Comparison of ENCODE assay signal across 15 cellular contexts in genomic region chr7:27154369-27154768, GRCh38. TPM values are rescaled to one million over a fixed set of nuclear protein-coding genes. Genes with fewer than 3 reads are reported as not detected.
DNase-seq lines count a peak whose midpoint lies in the region; ATAC-seq, FAIRE-seq and TF ChIP-seq lines count a peak whose summit lies in the region.
"Had no signal": no experiment of that assay in that cellular context is flagged by ENCODE, and none has a peak within 500 bp of the region (broad histone marks: within the 10 kb centered on the region; RNA-seq: fewer than 3 reads in every experiment).

No MANE protein-coding gene starts in this region.

- H3K36me3 ChIP-seq in SU-DHL-6 (ENCODE audit: low read length): 0 out of 2 replicates have a peak, but pooled peaks cover 4% of the 10 kb centered on the region
- no peaks in the 10 kb centered on the region for H3K36me3 ChIP-seq in iPS-15b (ENCODE audit: control insufficient read depth, insufficient read depth, low read length)
- H3K36me3 ChIP-seq: gastrocnemius medialis had no signal

- H4K20me1 ChIP-seq in SU-DHL-6 (ENCODE audit: low read depth, low read length): no peaks in the 10 kb centered on the region

- TF ChIP-seq CTCF in SU-DHL-6 (IDR thresholded peaks at IDR 0.05; ENCODE audit: insufficient read depth, low read length, poor library complexity, severe bottlenecking): no peak

- peak overlapping the region; percentile 83 for H3K4me2 ChIP-seq in SU-DHL-6 (ENCODE audit: low read depth, low read length, poor library complexity, severe bottlenecking)
- H3K4me2 ChIP-seq: KMS-11 had no signal

- peaks cover 15% of the 10 kb centered on the region; the same call in 1 of the 2 replicates for H3K79me2 ChIP-seq in SU-DHL-6 (ENCODE audit: insufficient read depth, low read length)

- peak overlapping the region; percentile 77 for H2AFZ ChIP-seq in SU-DHL-6 (ENCODE audit: low read depth, low read length, severe bottlenecking)

- H3K27ac ChIP-seq in SU-DHL-6 (ENCODE audit: low read depth, low read length): no peak overlapping the region
- H3K27ac ChIP-seq: KMS-11 had no signal

- DNase-seq in activated CD4-positive, alpha-beta memory T cell treated with anti-CD3 and anti-CD28 coated beads for 36 hours: no peak
- DNase-seq in activated CD4-positive, alpha-beta memory T cell treated with anti-CD3 and anti-CD28 coated beads, Interleukin-2, amount 10 ng/mL, durations not matched to agents 7 days and 5 days: no peak
- peak; percentile 56 for DNase-seq in sciatic nerve (ENCODE audit: low spot score)
- no peak for DNase-seq in NOMO-1 (lab: John Stamatoyannopoulos, UW; ENCODE audit: unreplicated experiment in 2 of 2)
- DNase-seq in H54 (ENCODE audit: insufficient read length, low spot score): no peak
- DNase-seq: amygdala; effector CD4-positive, alpha-beta T cell; NCI-H187 treated with DMSO at 0.1 percent for 48 hours had no signal

- no peaks in the 10 kb centered on the region for H3K4me1 ChIP-seq in iPS-15b (ENCODE audit: control insufficient read depth, insufficient read depth, low read length)

- no peak for ATAC-seq in sciatic nerve
- ATAC-seq in GM19328 (IDR thresholded peaks at IDR 0.05; ENCODE audit: unreplicated experiment): no peak
- ATAC-seq: gastrocnemius medialis had no signal

- POLR2A ChIA-PET in activated CD4-positive, alpha-beta memory T cell treated with anti-CD3 and anti-CD28 coated beads for 36 hours (lab: Charles Lee): no interaction called here
- POLR2A ChIA-PET in activated CD4-positive, alpha-beta memory T cell treated with anti-CD3 and anti-CD28 coated beads, Interleukin-2, amount 10 ng/mL, durations not matched to agents 7 days and 5 days (lab: Charles Lee): no interaction called here

- peak overlapping the region; percentile 6 for H3K4me3 Mint-ChIP-seq in activated CD4-positive, alpha-beta memory T cell treated with anti-CD3 and anti-CD28 coated beads for 36 hours
- no peak overlapping the region for H3K4me3 Mint-ChIP-seq in activated CD4-positive, alpha-beta memory T cell treated with anti-CD3 and anti-CD28 coated beads, Interleukin-2, amount 10 ng/mL, durations not matched to agents 7 days and 5 days

- no peaks in the 10 kb centered on the region for H3K9me3 ChIP-seq in SU-DHL-6 (ENCODE audit: insufficient read depth, low read length)
- no peaks in the 10 kb centered on the region for H3K9me3 ChIP-seq in iPS-15b (ENCODE audit: control insufficient read depth, insufficient read depth, low read length)
- H3K9me3 ChIP-seq: gastrocnemius medialis had no signal

- H3F3A ChIP-seq in SU-DHL-6 (ENCODE audit: insufficient read depth): peaks cover 13% of the 10 kb centered on the region

- H3K4me1 Mint-ChIP-seq in activated CD4-positive, alpha-beta memory T cell treated with anti-CD3 and anti-CD28 coated beads for 36 hours (ENCODE audit: low read depth): peaks cover 53% of the 10 kb centered on the region
- peaks cover 25% of the 10 kb centered on the region for H3K4me1 Mint-ChIP-seq in activated CD4-positive, alpha-beta memory T cell treated with anti-CD3 and anti-CD28 coated beads, Interleukin-2, amount 10 ng/mL, durations not matched to agents 7 days and 5 days

- H3K9me2 ChIP-seq in SU-DHL-6 (replicated peaks; ENCODE audit: insufficient read depth, low read length): no peaks in the 10 kb centered on the region

- intact Hi-C loops in activated CD4-positive, alpha-beta memory T cell treated with anti-CD3 and anti-CD28 coated beads for 36 hours (cut with micrococcal nuclease): loop anchor here (2.0 to 10.0 kb wide), 3 partner anchors 18 to 860 kb away; partner anchors contain the start of genes HOXA11 and SNX10
- intact Hi-C loops in sciatic nerve (cut with DNase I): loop anchor here (10.0 kb wide), 1 partner anchor 780 kb away; no protein-coding TSS in a partner anchor

- no peak overlapping the region for H3K27ac Mint-ChIP-seq in activated CD4-positive, alpha-beta memory T cell treated with anti-CD3 and anti-CD28 coated beads for 36 hours
- H3K27ac Mint-ChIP-seq in activated CD4-positive, alpha-beta memory T cell treated with anti-CD3 and anti-CD28 coated beads, Interleukin-2, amount 10 ng/mL, durations not matched to agents 7 days and 5 days: no peak overlapping the region

- TF ChIP-seq POLR2A in H54 (IDR thresholded peaks at IDR 0.05; ENCODE audit: low read depth, low read length): no peak

- no peak for FAIRE-seq in H54 (lab: Jason Lieb, UNC)
- FAIRE-seq: A204.1, urothelium cell line had no signal

- H3K4me3 ChIP-seq in SU-DHL-6 (ENCODE audit: insufficient read depth, low read length, poor library complexity, severe bottlenecking) (no peak overlapping the region), iPS-15b (ENCODE audit: low read depth, low read length) (peak overlapping the region; percentile 11)

- CTCF ChIA-PET in activated CD4-positive, alpha-beta memory T cell treated with anti-CD3 and anti-CD28 coated beads for 36 hours (lab: Charles Lee): interaction anchor here (2.0 kb wide), 1 partner anchor 472 kb away, joined by 5 read pairs; no protein-coding TSS in a partner anchor
- CTCF ChIA-PET in activated CD4-positive, alpha-beta memory T cell treated with anti-CD3 and anti-CD28 coated beads, Interleukin-2, amount 10 ng/mL, durations not matched to agents 7 days and 5 days (lab: Charles Lee): no interaction called here

- H3K9me3 Mint-ChIP-seq in activated CD4-positive, alpha-beta memory T cell treated with anti-CD3 and anti-CD28 coated beads for 36 hours: no peaks in the 10 kb centered on the region
- no peaks in the 10 kb centered on the region for H3K9me3 Mint-ChIP-seq in activated CD4-positive, alpha-beta memory T cell treated with anti-CD3 and anti-CD28 coated beads, Interleukin-2, amount 10 ng/mL, durations not matched to agents 7 days and 5 days

- peaks cover 89% of the 10 kb centered on the region for H3K27me3 Mint-ChIP-seq in activated CD4-positive, alpha-beta memory T cell treated with anti-CD3 and anti-CD28 coated beads for 36 hours
- H3K27me3 Mint-ChIP-seq in activated CD4-positive, alpha-beta memory T cell treated with anti-CD3 and anti-CD28 coated beads, Interleukin-2, amount 10 ng/mL, durations not matched to agents 7 days and 5 days: peaks cover 92% of the 10 kb centered on the region

- H3K9ac ChIP-seq in SU-DHL-6 (ENCODE audit: low read length): peak overlapping the region; percentile 83
- no peak overlapping the region for H3K9ac ChIP-seq in iPS-15b (ENCODE audit: low read depth, low read length)
- H3K9ac ChIP-seq: KMS-11 had no signal

- no peaks in the 10 kb centered on the region for H3K27me3 ChIP-seq in SU-DHL-6 (ENCODE audit: low read length)
- H3K27me3 ChIP-seq in iPS-15b (ENCODE audit: control insufficient read depth, insufficient read depth, low read length): peaks cover 99% of the 10 kb centered on the region
- H3K27me3 ChIP-seq: gastrocnemius medialis had no signal

- peaks cover 4% of the 10 kb centered on the region for H3K36me3 Mint-ChIP-seq in activated CD4-positive, alpha-beta memory T cell treated with anti-CD3 and anti-CD28 coated beads for 36 hours
- H3K36me3 Mint-ChIP-seq in activated CD4-positive, alpha-beta memory T cell treated with anti-CD3 and anti-CD28 coated beads, Interleukin-2, amount 10 ng/mL, durations not matched to agents 7 days and 5 days (ENCODE audit: low read depth): peaks cover 8% of the 10 kb centered on the region

RNA-seq across cellular contexts. Expression of gene HOXA3, which starts 2.0 kb away (rescaled TPM):
- not detected for total RNA-seq in activated CD4-positive, alpha-beta memory T cell treated with anti-CD3 and anti-CD28 coated beads for 36 hours
- not detected for total RNA-seq in activated CD4-positive, alpha-beta memory T cell treated with anti-CD3 and anti-CD28 coated beads, Interleukin-2, amount 10 ng/mL, durations not matched to agents 7 days and 5 days
- 20.9 TPM for total RNA-seq in sciatic nerve

RNA-seq across cellular contexts. Expression of gene HOXA7, which starts 2.1 kb away (rescaled TPM):
- not detected for total RNA-seq in activated CD4-positive, alpha-beta memory T cell treated with anti-CD3 and anti-CD28 coated beads for 36 hours
- not detected for total RNA-seq in activated CD4-positive, alpha-beta memory T cell treated with anti-CD3 and anti-CD28 coated beads, Interleukin-2, amount 10 ng/mL, durations not matched to agents 7 days and 5 days
- total RNA-seq in sciatic nerve: 6.2 TPM

RNA-seq across cellular contexts. Expression of gene HOXA6, which starts 6.8 kb away (rescaled TPM):
- total RNA-seq in activated CD4-positive, alpha-beta memory T cell treated with anti-CD3 and anti-CD28 coated beads for 36 hours: not detected
- not detected for total RNA-seq in activated CD4-positive, alpha-beta memory T cell treated with anti-CD3 and anti-CD28 coated beads, Interleukin-2, amount 10 ng/mL, durations not matched to agents 7 days and 5 days
- 15.8 TPM for total RNA-seq in sciatic nerve

RNA-seq across cellular contexts. Expression of gene HOXA5, which starts 10.9 kb away (rescaled TPM):
- not detected for total RNA-seq in activated CD4-positive, alpha-beta memory T cell treated with anti-CD3 and anti-CD28 coated beads for 36 hours
- total RNA-seq in activated CD4-positive, alpha-beta memory T cell treated with anti-CD3 and anti-CD28 coated beads, Interleukin-2, amount 10 ng/mL, durations not matched to agents 7 days and 5 days: not detected
- total RNA-seq in sciatic nerve: 20.1 TPM

RNA-seq across cellular contexts. Expression of gene HOXA9, which starts 11.0 kb away (rescaled TPM):
- total RNA-seq in activated CD4-positive, alpha-beta memory T cell treated with anti-CD3 and anti-CD28 coated beads for 36 hours: under 1 TPM in 1 of 2 experiments, not detected in 1; 0.19 TPM
- total RNA-seq in activated CD4-positive, alpha-beta memory T cell treated with anti-CD3 and anti-CD28 coated beads, Interleukin-2, amount 10 ng/mL, durations not matched to agents 7 days and 5 days: not detected
- total RNA-seq in sciatic nerve: 7.1 TPM

Comparison
In these comparisons a context has a peak if more than half of its experiments do, and no peak if none do; other contexts are left out.
1. RNA of gene HOXA3, which starts 2.0 kb away (total RNA-seq): 20.9 TPM in sciatic nerve (single experiment); not detected in activated CD4-positive, alpha-beta memory T cell treated with anti-CD3 and anti-CD28 coated beads for 36 hours and not detected in activated CD4-positive, alpha-beta memory T cell treated with anti-CD3 and anti-CD28 coated beads, Interleukin-2, amount 10 ng/mL, durations not matched to agents 7 days and 5 days; every median in the first group is over 10 times any median in the second.
2. RNA of gene HOXA6, which starts 6.8 kb away (total RNA-seq): 15.8 TPM in sciatic nerve (single experiment); not detected in activated CD4-positive, alpha-beta memory T cell treated with anti-CD3 and anti-CD28 coated beads, Interleukin-2, amount 10 ng/mL, durations not matched to agents 7 days and 5 days and not detected in activated CD4-positive, alpha-beta memory T cell treated with anti-CD3 and anti-CD28 coated beads for 36 hours; every median in the first group is over 10 times any median in the second.